18 cellular contexts compared by ENCODE assay signal in genomic region chr19:58204566-58204965, GRCh38. TPM values are rescaled to one million over a fixed set of nuclear protein-coding genes. Genes with fewer than 3 reads are reported as not detected.
A peak's percentile ranks its signal among the peaks of the same experiment; 100 is the strongest.
DNase-seq lines count a peak whose midpoint lies in the region; TF ChIP-seq lines count a peak whose summit lies in the region.
"Had no signal": no experiment of that assay in that cellular context is flagged by ENCODE, and none has a peak within 500 bp of the region (broad histone marks: within the 10 kb centered on the region; RNA-seq: fewer than 3 reads in every experiment).

No MANE protein-coding gene starts in this region.

- H3K36me3 ChIP-seq in HUES48 (ENCODE audit: control insufficient read depth, insufficient read depth, low read length): peaks cover 60% of the 10 kb centered on the region
- H3K36me3 ChIP-seq in duodenal mucosa (ENCODE audit: control insufficient read depth in 1 of 2, insufficient read depth in 2 of 2, low read length in 2 of 2): peaks cover 72 to 92% of the 10 kb centered on the region in 2 donors
- peaks cover 28 to 64% (median 60%) of the 10 kb centered on the region in 5 donors for H3K36me3 ChIP-seq in subcutaneous abdominal adipose tissue (ENCODE audit: control insufficient read depth in 5 of 5, insufficient read depth in 5 of 5, low read length in 5 of 5)
- peaks cover 49% of the 10 kb centered on the region for H3K36me3 ChIP-seq in BE2C

- no peak for TF ChIP-seq CTCF in BE2C (IDR thresholded peaks at IDR 0.05; ENCODE audit: low read depth, low read length)
- no peak for TF ChIP-seq CTCF in GM10248 (IDR thresholded peaks at IDR 0.05; ENCODE audit: control extremely low read depth, extremely low read depth, low read depth, missing control alignments)

- no peaks in the 10 kb centered on the region for H3K27me3 ChIP-seq in HUES48 (ENCODE audit: control insufficient read depth, insufficient read depth, low read length)
- H3K27me3 ChIP-seq in duodenal mucosa (ENCODE audit: control insufficient read depth in 1 of 2, insufficient read depth in 2 of 2, low read length in 2 of 2): no peaks in the 10 kb centered on the region
- no peaks in the 10 kb centered on the region for H3K27me3 ChIP-seq in subcutaneous abdominal adipose tissue (ENCODE audit: control insufficient read depth in 5 of 5, insufficient read depth in 4 of 5, low read length in 5 of 5)
- no peaks in the 10 kb centered on the region for H3K27me3 ChIP-seq in BE2C

- POLR2A ChIA-PET in GM10248 (lab: Yijun Ruan, JAX): no interaction called here

- DNase-seq in iPS-NIHi7 (ENCODE audit: extremely low spot score) (peak; percentile 24), Kasumi-1 (lab: John Stamatoyannopoulos, UW) (no peak), BE2C (no peak), GM10248 (ENCODE audit: extremely low spot score) (no peak)
- DNase-seq: ACHN; AML-193; Calu3; CD4-positive, alpha-beta T cell; DMS53; GOT3; HFFc6; NCI-H187; NCI-H526 treated with DMSO at 0.1 percent for 48 hours; SHP77; SK-N-SH had no signal

- peak overlapping the region; percentile 30 for H3K9ac ChIP-seq in HUES48 (ENCODE audit: low read depth, low read length)
- H3K9ac ChIP-seq in duodenal mucosa (ENCODE audit: low read depth in 1 of 2, low read length in 2 of 2): no peak overlapping the region
- no peak overlapping the region for H3K9ac ChIP-seq in subcutaneous abdominal adipose tissue (ENCODE audit: low read length in 5 of 5)
- H3K9ac ChIP-seq: SK-N-SH had no signal

- H3K4me3 ChIP-seq in HUES48 (ENCODE audit: low read depth, low read length): peak overlapping the region; percentile 64
- peak overlapping the region; percentile 5 to 51 for H3K4me3 ChIP-seq in duodenal mucosa (ENCODE audit: low read depth in 1 of 2, low read length in 2 of 2)
- peak overlapping the region; percentile 27 to 61 (median 59) for H3K4me3 ChIP-seq in subcutaneous abdominal adipose tissue (ENCODE audit: low read depth in 1 of 5, low read length in 5 of 5)
- no peak overlapping the region for H3K4me3 ChIP-seq in BE2C (ENCODE audit: low read depth, low read length)

- H3K27ac ChIP-seq in HUES48 (ENCODE audit: low read depth, low read length) (no peak overlapping the region), duodenal mucosa (ENCODE audit: low read depth, low read length) (no peak overlapping the region), subcutaneous abdominal adipose tissue (ENCODE audit: low read depth, low read length) (no peak overlapping the region)

- CTCF ChIA-PET in GM10248 (lab: Yijun Ruan, JAX): no interaction called here

- H3K4me1 ChIP-seq in HUES48 (ENCODE audit: control insufficient read depth, insufficient read depth, low read length) (no peaks in the 10 kb centered on the region), duodenal mucosa (ENCODE audit: control insufficient read depth in 1 of 2, insufficient read depth in 2 of 2, low read length in 2 of 2) (no peaks in the 10 kb centered on the region), subcutaneous abdominal adipose tissue (ENCODE audit: control insufficient read depth in 5 of 5, insufficient read depth in 5 of 5, low read length in 5 of 5) (no peaks in the 10 kb centered on the region), BE2C (no peaks in the 10 kb centered on the region)

- peaks cover 44% of the 10 kb centered on the region for H3K9me3 ChIP-seq in HUES48 (ENCODE audit: control insufficient read depth, insufficient read depth, low read length)
- peaks cover 94 to 98% of the 10 kb centered on the region in 2 donors for H3K9me3 ChIP-seq in duodenal mucosa (ENCODE audit: control insufficient read depth in 1 of 2, low read length in 2 of 2)
- peaks cover 85 to 100% (median 99%) of the 10 kb centered on the region in 5 donors for H3K9me3 ChIP-seq in subcutaneous abdominal adipose tissue (ENCODE audit: control insufficient read depth in 5 of 5, low read length in 5 of 5)
- H3K9me3 ChIP-seq in BE2C: peaks cover 15% of the 10 kb centered on the region

RNA-seq across cellular contexts. Expression of gene ZNF274, which starts 21.7 kb away (rescaled TPM):
- polyA plus RNA-seq in BE2C (2012; ENCODE audit: insufficient read depth, insufficient read length, low read depth): 20.6 TPM

RNA-seq across cellular contexts. Expression of gene ZNF544, which starts 24.1 kb away (rescaled TPM):
- 41.1 TPM for polyA plus RNA-seq in BE2C (2012; ENCODE audit: insufficient read depth, insufficient read length, low read depth)

RNA-seq across cellular contexts. Expression of gene ZNF329, which starts 54.0 kb away (rescaled TPM):
- 6.3 TPM for polyA plus RNA-seq in BE2C (2012; ENCODE audit: insufficient read depth, insufficient read length, low read depth)
